In genomic region chr7:40354736-40355135, GRCh38 we compare ENCODE assay signal across 1 cellular context.
A peak's percentile ranks its signal among the peaks of the same experiment; 100 is the strongest.
TF ChIP-seq lines count a peak whose summit lies in the region.

No MANE protein-coding gene starts in this region.

TF ChIP-seq in IMR-90, 13 proteins besides CTCF, POLR2A, EP300 and RAD21:
- TF ChIP-seq SMC3 (IDR thresholded peaks at IDR 0.05; ENCODE audit: low read depth, low read length) (no peak), CEBPB (IDR thresholded peaks at IDR 0.05; ENCODE audit: low read depth, low read length) (peak; percentile 46), FOS (IDR thresholded peaks at IDR 0.05; ENCODE audit: low read depth, low read length) (no peak)
- TF ChIP-seq, protein P1, sequence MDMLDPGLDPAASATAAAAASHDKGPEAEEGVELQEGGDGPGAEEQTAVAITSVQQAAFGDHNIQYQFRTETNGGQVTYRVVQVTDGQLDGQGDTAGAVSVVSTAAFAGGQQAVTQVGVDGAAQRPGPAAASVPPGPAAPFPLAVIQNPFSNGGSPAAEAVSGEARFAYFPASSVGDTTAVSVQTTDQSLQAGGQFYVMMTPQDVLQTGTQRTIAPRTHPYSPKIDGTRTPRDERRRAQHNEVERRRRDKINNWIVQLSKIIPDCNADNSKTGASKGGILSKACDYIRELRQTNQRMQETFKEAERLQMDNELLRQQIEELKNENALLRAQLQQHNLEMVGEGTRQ (IDR thresholded peaks at IDR 0.05; ENCODE audit: low read depth, low read length), result no peak
